In the genomic region with DNA sequence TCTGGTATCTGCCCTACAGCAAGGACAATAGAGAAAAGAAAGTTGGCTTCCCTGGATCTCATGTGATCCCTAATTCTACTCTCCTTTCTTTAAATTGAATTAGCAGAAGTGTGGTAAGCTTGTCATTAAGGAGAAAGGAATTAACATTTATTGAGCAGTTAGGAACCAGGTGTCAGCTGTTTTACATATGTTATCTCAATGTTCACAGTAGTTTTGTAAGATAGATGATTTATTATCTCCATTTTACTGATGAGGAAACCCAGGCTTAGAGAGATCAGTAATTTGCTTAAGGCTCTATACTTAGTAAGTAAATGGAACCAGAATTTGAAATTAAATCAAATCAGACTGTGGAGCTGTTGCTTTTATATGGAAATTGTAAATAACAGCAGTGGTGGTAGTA, we compare ENCODE assay signal across 27 cellular contexts.
"Had no signal": no experiment of that assay in that cellular context is flagged by ENCODE, and none has a peak within 500 bp of the region (broad histone marks: within the 10 kb centered on the region; RNA-seq: fewer than 3 reads in every experiment).

No MANE protein-coding gene starts in this region.

- H3K4me3 Mint-ChIP-seq: activated naive CD8-positive, alpha-beta T cell; effector memory CD8-positive, alpha-beta T cell; natural killer cell had no signal

- H3K4me3 ChIP-seq: body of pancreas, gastrocnemius medialis, lower lobe of right lung, right lobe of liver, skin epidermis, testis, transverse colon had no signal

- H3K9me3 ChIP-seq: body of pancreas, gastrocnemius medialis, lower lobe of right lung, right lobe of liver, testis, transverse colon had no signal

- H3K36me3 Mint-ChIP-seq: natural killer cell had no signal

- H3K9me3 Mint-ChIP-seq: effector memory CD8-positive, alpha-beta T cell; natural killer cell had no signal

- FAIRE-seq: kidney had no signal

- H3K27ac ChIP-seq: body of pancreas, gastrocnemius medialis, lower lobe of right lung, right lobe of liver, skin epidermis, testis, transverse colon, VCaP had no signal

- DNase-seq: activated CD4-positive, alpha-beta T cell treated with anti-CD3 and anti-CD28 coated beads for 48 hours; activated CD4-positive, alpha-beta T cell treated with anti-CD3 and anti-CD28 coated beads, Interleukin-2, amount 50 U/mL, for 48 hours; activated CD8-positive, alpha-beta memory T cell treated with anti-CD3 and anti-CD28 coated beads for 24 hours; activated effector memory CD4-positive, alpha-beta T cell treated with Interleukin-2 at 50 U/mL for 16 hours; activated naive CD4-positive, alpha-beta T cell treated with Interleukin-2 at 50 U/mL for 16 hours; aorta; body of pancreas; cortex of kidney; effector memory CD8-positive, alpha-beta T cell; erythroblast; gastrocnemius medialis; glutamatergic neuron; hippocampal formation; kidney; lower lobe of right lung; mesenchymal stem cell; natural killer cell; right lobe of liver; stimulated activated CD4-positive, alpha-beta T cell treated with anti-CD3 and anti-CD28 coated beads, Interleukin-12 subunit alpha, Interleukin-12 subunit beta, amount 100 ng/mL, for 4 hours; stimulated activated CD4-positive, alpha-beta T cell treated with anti-CD3 and anti-CD28 coated beads, Interleukin-4, amount 100 ng/mL, for 1 hour; stimulated activated naive CD8-positive, alpha-beta T cell treated with anti-CD3 and anti-CD28 coated beads, Interleukin-15, Interleukin-2, amounts not matched to agents 100 U/mL and 50 U/mL, for 24 hours; T-helper 9 cell; testis; transverse colon had no signal

- H3K36me3 ChIP-seq: gastrocnemius medialis, lower lobe of right lung, right lobe of liver, transverse colon had no signal

- H3K27ac Mint-ChIP-seq: activated naive CD8-positive, alpha-beta T cell; effector memory CD8-positive, alpha-beta T cell; natural killer cell had no signal

- H3K27me3 ChIP-seq: body of pancreas, gastrocnemius medialis, right lobe of liver, testis, transverse colon had no signal

- H3K27me3 Mint-ChIP-seq: activated naive CD8-positive, alpha-beta T cell; effector memory CD8-positive, alpha-beta T cell had no signal
